10 cellular contexts compared by ENCODE assay signal in genomic region chr3:190092250-190092649, GRCh38. TPM values are rescaled to one million over a fixed set of nuclear protein-coding genes. Genes with fewer than 3 reads are reported as not detected.
DNase-seq lines count a peak whose midpoint lies in the region; ATAC-seq and TF ChIP-seq lines count a peak whose summit lies in the region.
"Had no signal": no experiment of that assay in that cellular context is flagged by ENCODE, and none has a peak within 500 bp of the region (broad histone marks: within the 10 kb centered on the region; RNA-seq: fewer than 3 reads in every experiment).

No MANE protein-coding gene starts in this region.

- no peak for ATAC-seq in HG03175 (IDR thresholded peaks at IDR 0.05; ENCODE audit: unreplicated experiment)

- no peak overlapping the region for H3K4me3 ChIP-seq in cardiac fibroblast (replicated peaks in 1 of 2; ENCODE audit: low read depth in 2 of 2, low read length in 2 of 2)

- DNase-seq in CD1c-positive myeloid dendritic cell (ENCODE audit: extremely low spot score), result peak; percentile 7
- DNase-seq in MV-4-11 (lab: John Stamatoyannopoulos, UW), result peak; percentile 79
- DNase-seq in cardiac fibroblast (ENCODE audit: low read depth in 2 of 2), result peak; percentile 76 to 83
- peak; percentile 39 to 84 for DNase-seq in lung microvascular endothelial cell (ENCODE audit: low read depth in 2 of 2)
- no peak for DNase-seq in activated CD4-positive, alpha-beta T cell treated with anti-CD3 and anti-CD28 coated beads, Interleukin-2, amount 50 U/mL, for 1 hour
- DNase-seq in activated naive CD4-positive, alpha-beta T cell (lab: John Stamatoyannopoulos, UW), result no peak
- no peak for DNase-seq in globus pallidus (ENCODE audit: low spot score)
- DNase-seq: DMS 273 treated with DMSO at 0.1 percent for 48 hours, NCI-H146 had no signal

- TF ChIP-seq CTCF in cardiac fibroblast (IDR thresholded peaks at IDR 0.05; ENCODE audit: low read depth, low read length), result no peak

RNA-seq across cellular contexts. Expression of gene P3H2, which starts 28.4 kb away (rescaled TPM):
- 3.2 and 9.6 TPM in 2 replicates for total RNA-seq in lung microvascular endothelial cell

Comparison
In these comparisons a context has a peak if more than half of its experiments do, and no peak if none do; other contexts are left out.
1. DNase-seq: peak in CD1c-positive myeloid dendritic cell (single experiment), MV-4-11 (single experiment), cardiac fibroblast (2 of 2) and lung microvascular endothelial cell (2 of 2); none in activated CD4-positive, alpha-beta T cell treated with anti-CD3 and anti-CD28 coated beads, Interleukin-2, amount 50 U/mL, for 1 hour (single experiment), activated naive CD4-positive, alpha-beta T cell (0 of 4) and globus pallidus (single experiment).